Comparison of ENCODE assay signal across 25 cellular contexts in genomic region chr4:5943561-5943960, GRCh38. TPM values are rescaled to one million over a fixed set of nuclear protein-coding genes. Genes with fewer than 3 reads are reported as not detected.
"Had no signal": no experiment of that assay in that cellular context is flagged by ENCODE, and none has a peak within 500 bp of the region (broad histone marks: within the 10 kb centered on the region; RNA-seq: fewer than 3 reads in every experiment).

No MANE protein-coding gene starts in this region.

- H2AFZ ChIP-seq: hepatocyte, neural progenitor cell, parathyroid adenoma had no signal

- H3K36me3 ChIP-seq: colonic mucosa, esophagus muscularis mucosa, gastroesophageal sphincter, heart left ventricle, neural progenitor cell, spleen, suprapubic skin, vagina had no signal

- DNase-seq: colonic mucosa; effector CD8-positive, alpha-beta T cell; foreskin keratinocyte; heart left ventricle; kidney; mesenchymal stem cell; midbrain; naive thymus-derived CD4-positive, alpha-beta T cell; stimulated activated naive CD4-positive, alpha-beta T cell; stimulated activated naive CD8-positive, alpha-beta T cell treated with anti-CD3 and anti-CD28 coated beads, Interleukin-15, amount 100 ng/mL, for 72 hours; trophoblast cell had no signal

- H3K27me3 ChIP-seq: colonic mucosa, foreskin keratinocyte, hepatocyte, neural progenitor cell, vagina had no signal

- H3K4me2 ChIP-seq: hepatocyte, neural progenitor cell had no signal

- H3K9me3 ChIP-seq: colonic mucosa, suprapubic skin, vagina had no signal

- H3K4me3 ChIP-seq: colonic mucosa, esophagus muscularis mucosa, gastroesophageal sphincter, heart left ventricle, hepatocyte, lung, neural progenitor cell, skin epidermis, spleen, suprapubic skin, vagina had no signal

- H3K4me1 ChIP-seq: colonic mucosa, esophagus muscularis mucosa, foreskin keratinocyte, gastroesophageal sphincter, heart left ventricle, parathyroid adenoma, spleen, suprapubic skin, vagina had no signal

- H3K4me3 Mint-ChIP-seq: dendritic cell treated with granulocyte-macrophage colony-stimulating factor and Interleukin-4, amounts not matched to agents 40 ng/mL and 50 ng/mL, for 4 days; naive thymus-derived CD4-positive, alpha-beta T cell; nephron; neural progenitor cell; stimulated activated naive CD8-positive, alpha-beta T cell treated with anti-CD3 and anti-CD28 coated beads, Interleukin-15, amount 100 ng/mL, for 72 hours had no signal

- H3K79me2 ChIP-seq: hepatocyte, parathyroid adenoma had no signal

- H3K27ac ChIP-seq: colonic mucosa, esophagus muscularis mucosa, foreskin keratinocyte, gastroesophageal sphincter, heart left ventricle, hepatocyte, neural progenitor cell, parathyroid adenoma, skin epidermis, spleen, suprapubic skin, vagina had no signal

- H3K9ac ChIP-seq: neural progenitor cell, parathyroid adenoma had no signal

- H3K4me1 Mint-ChIP-seq: stimulated activated naive CD8-positive, alpha-beta T cell treated with anti-CD3 and anti-CD28 coated beads, Interleukin-15, amount 100 ng/mL, for 72 hours had no signal

- H3K27ac Mint-ChIP-seq: dendritic cell treated with granulocyte-macrophage colony-stimulating factor and Interleukin-4, amounts not matched to agents 40 ng/mL and 50 ng/mL, for 4 days; naive thymus-derived CD4-positive, alpha-beta T cell; nephron; neural progenitor cell; progenitor cell of endocrine pancreas had no signal

- H3K36me3 Mint-ChIP-seq: neural progenitor cell had no signal

- ATAC-seq: foreskin keratinocyte; gastroesophageal sphincter; heart left ventricle; naive thymus-derived CD4-positive, alpha-beta T cell; stimulated activated naive CD8-positive, alpha-beta T cell treated with anti-CD3 and anti-CD28 coated beads, Interleukin-15, amount 100 ng/mL, for 72 hours had no signal

RNA-seq across cellular contexts. Expression of gene CRMP1, which starts 50.7 kb away (rescaled TPM):
- total RNA-seq: endothelial cell of umbilical vein, foreskin keratinocyte had no signal
- polyA plus RNA-seq: foreskin keratinocyte; naive thymus-derived CD4-positive, alpha-beta T cell had no signal
